Comparison of ENCODE assay signal across 1 cellular context in the genomic region with DNA sequence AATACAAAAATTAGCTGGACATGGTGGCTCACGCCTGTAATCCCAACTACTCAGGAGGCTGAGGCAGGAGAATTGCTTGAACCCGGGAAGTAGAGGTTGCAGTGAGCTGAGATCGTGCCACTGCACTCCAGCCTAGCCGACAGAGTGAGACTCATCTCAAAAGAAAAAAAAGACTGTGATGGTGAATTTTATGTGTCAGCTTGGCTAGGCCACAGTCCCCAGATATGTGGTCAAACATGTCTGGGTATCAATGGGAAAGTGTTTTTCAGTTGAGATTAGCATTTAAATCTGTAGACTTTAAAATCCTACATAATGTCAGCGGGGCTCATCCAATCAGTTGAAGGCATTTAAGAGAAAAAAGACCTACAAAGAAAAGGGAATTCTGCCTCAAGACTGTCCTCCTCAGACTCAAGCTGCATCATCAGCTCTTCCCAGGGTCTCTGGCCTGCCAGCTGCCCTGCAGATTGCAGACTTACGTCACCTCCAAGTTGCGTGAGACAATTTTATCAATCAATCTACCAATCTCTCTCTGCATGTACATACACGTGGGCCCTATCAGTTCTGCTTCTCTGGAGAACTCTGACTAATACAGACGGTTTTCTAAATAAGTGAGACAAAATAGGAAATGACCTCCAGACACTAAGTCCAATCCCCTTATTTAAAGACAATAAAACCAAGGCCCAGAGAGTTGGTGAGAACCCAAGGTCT.
TF ChIP-seq lines count a peak whose summit lies in the region.

No MANE protein-coding gene starts in this region.

TF ChIP-seq in K562, 482 proteins besides CTCF, POLR2A, EP300 and RAD21 (continued from another document and continues in another):
- TF ChIP-seq, protein P1, sequence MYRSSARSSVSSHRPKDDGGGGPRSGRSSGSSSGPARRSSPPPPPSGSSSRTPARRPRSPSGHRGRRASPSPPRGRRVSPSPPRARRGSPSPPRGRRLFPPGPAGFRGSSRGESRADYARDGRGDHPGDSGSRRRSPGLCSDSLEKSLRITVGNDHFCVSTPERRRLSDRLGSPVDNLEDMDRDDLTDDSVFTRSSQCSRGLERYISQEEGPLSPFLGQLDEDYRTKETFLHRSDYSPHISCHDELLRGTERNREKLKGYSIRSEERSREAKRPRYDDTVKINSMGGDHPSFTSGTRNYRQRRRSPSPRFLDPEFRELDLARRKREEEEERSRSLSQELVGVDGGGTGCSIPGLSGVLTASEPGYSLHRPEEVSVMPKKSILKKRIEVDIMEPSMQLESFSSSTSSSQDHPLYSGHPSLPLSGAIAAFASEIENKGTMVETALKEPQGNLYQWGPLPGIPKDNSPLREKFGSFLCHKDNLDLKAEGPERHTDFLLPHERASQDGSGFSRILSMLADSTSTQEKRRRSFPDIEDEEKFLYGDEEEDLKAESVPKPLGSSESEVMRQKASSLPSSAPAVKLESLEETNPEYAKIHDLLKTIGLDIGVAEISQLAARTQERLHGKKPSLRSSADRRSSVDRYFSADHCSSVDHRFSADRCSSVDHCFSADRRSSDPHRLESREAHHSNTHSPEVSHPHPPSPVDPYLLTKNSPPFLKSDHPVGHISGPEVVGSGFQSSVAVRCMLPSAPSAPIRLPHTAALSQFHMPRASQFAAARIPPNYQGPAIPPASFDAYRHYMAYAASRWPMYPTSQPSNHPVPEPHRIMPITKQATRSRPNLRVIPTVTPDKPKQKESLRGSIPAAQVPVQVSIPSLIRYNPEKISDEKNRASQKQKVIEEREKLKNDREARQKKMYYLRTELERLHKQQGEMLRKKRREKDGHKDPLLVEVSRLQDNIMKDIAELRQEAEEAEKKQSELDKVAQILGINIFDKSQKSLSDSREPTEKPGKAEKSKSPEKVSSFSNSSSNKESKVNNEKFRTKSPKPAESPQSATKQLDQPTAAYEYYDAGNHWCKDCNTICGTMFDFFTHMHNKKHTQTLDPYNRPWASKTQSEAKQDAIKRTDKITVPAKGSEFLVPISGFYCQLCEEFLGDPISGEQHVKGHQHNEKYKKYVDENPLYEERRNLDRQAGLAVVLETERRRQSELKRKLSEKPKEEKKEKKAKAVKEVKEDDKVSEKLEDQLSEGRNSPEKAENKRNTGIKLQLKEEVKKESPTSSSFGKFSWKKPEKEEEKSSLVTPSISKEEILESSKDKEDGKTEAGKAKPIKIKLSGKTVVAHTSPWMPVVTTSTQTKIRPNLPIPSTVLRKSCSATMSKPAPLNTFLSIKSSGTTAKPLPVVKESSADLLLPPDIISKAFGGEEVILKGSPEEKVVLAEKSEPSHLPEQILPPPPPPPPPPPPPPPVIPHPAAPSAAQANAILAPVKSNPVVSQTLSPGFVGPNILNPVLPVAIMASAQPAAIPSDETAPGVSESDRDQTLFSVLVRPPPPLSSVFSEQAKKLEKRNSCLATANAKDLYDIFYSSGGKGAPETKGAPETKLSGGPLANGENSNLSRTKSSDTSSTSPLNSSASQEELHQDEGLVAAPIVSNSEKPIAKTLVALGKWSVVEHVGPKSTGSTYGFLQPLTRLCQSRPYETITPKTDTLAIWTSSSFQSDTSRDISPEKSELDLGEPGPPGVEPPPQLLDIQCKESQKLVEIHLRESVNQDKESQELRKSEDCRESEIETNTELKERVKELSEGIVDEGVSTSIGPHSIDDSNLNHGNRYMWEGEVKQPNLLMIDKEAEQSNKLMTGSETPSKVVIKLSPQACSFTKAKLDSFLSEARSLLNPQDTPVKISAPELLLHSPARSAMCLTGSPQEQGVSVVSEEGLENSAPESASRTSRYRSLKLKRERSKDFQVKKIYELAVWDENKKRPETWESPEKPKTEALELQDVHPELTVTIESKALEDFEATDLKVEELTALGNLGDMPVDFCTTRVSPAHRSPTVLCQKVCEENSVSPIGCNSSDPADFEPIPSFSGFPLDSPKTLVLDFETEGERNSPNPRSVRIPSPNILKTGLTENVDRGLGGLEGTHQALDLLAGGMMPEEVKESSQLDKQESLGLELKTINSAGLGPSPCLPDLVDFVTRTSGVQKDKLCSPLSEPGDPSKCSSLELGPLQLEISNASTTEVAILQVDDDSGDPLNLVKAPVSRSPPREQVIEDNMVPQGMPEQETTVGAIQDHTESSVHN (IDR thresholded peaks at IDR 0.05; ENCODE audit: borderline replicate concordance in 1 of 2, low read depth in 1 of 2), result peak in 1 of 2 experiments; percentile 83; a peak in 2 of 4 replicates
- no peak for TF ChIP-seq ZNF311 (CRISPR knock-in tag; IDR thresholded peaks at IDR 0.05)
- TF ChIP-seq GATAD2A (IDR thresholded peaks at IDR 0.05), result no peak
- peak; percentile 68 for TF ChIP-seq BHLHE40 (IDR thresholded peaks at IDR 0.05; ENCODE audit: low read length)
- TF ChIP-seq, protein P2, sequence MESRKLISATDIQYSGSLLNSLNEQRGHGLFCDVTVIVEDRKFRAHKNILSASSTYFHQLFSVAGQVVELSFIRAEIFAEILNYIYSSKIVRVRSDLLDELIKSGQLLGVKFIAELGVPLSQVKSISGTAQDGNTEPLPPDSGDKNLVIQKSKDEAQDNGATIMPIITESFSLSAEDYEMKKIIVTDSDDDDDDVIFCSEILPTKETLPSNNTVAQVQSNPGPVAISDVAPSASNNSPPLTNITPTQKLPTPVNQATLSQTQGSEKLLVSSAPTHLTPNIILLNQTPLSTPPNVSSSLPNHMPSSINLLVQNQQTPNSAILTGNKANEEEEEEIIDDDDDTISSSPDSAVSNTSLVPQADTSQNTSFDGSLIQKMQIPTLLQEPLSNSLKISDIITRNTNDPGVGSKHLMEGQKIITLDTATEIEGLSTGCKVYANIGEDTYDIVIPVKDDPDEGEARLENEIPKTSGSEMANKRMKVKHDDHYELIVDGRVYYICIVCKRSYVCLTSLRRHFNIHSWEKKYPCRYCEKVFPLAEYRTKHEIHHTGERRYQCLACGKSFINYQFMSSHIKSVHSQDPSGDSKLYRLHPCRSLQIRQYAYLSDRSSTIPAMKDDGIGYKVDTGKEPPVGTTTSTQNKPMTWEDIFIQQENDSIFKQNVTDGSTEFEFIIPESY (CRISPR knock-in tag; IDR thresholded peaks at IDR 0.05), result peak; percentile 27; the same call in 1 of the 2 replicates
- TF ChIP-seq, protein P3, sequence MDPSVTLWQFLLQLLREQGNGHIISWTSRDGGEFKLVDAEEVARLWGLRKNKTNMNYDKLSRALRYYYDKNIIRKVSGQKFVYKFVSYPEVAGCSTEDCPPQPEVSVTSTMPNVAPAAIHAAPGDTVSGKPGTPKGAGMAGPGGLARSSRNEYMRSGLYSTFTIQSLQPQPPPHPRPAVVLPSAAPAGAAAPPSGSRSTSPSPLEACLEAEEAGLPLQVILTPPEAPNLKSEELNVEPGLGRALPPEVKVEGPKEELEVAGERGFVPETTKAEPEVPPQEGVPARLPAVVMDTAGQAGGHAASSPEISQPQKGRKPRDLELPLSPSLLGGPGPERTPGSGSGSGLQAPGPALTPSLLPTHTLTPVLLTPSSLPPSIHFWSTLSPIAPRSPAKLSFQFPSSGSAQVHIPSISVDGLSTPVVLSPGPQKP (CRISPR knock-in tag; IDR thresholded peaks at IDR 0.05), result no peak
- TF ChIP-seq FOXJ2 (tag; IDR thresholded peaks at IDR 0.05), result no peak
- TF ChIP-seq CCNT2 (IDR thresholded peaks at IDR 0.05; ENCODE audit: borderline replicate concordance, extremely low read depth, insufficient read length, low read depth, low read length), result peak; percentile 35
- peak; percentile 39; the same call in 1 of the 2 replicates for TF ChIP-seq STAT5A (IDR thresholded peaks at IDR 0.05; ENCODE audit: borderline replicate concordance, low read length)
- no peak for TF ChIP-seq THRAP3 (IDR thresholded peaks at IDR 0.05; ENCODE audit: borderline replicate concordance)
- TF ChIP-seq ETV5 (CRISPR knock-in tag; IDR thresholded peaks at IDR 0.05; ENCODE audit: low read depth), result no peak
- no peak for TF ChIP-seq ZNF77 (CRISPR knock-in tag; IDR thresholded peaks at IDR 0.05)
- TF ChIP-seq, protein P4, sequence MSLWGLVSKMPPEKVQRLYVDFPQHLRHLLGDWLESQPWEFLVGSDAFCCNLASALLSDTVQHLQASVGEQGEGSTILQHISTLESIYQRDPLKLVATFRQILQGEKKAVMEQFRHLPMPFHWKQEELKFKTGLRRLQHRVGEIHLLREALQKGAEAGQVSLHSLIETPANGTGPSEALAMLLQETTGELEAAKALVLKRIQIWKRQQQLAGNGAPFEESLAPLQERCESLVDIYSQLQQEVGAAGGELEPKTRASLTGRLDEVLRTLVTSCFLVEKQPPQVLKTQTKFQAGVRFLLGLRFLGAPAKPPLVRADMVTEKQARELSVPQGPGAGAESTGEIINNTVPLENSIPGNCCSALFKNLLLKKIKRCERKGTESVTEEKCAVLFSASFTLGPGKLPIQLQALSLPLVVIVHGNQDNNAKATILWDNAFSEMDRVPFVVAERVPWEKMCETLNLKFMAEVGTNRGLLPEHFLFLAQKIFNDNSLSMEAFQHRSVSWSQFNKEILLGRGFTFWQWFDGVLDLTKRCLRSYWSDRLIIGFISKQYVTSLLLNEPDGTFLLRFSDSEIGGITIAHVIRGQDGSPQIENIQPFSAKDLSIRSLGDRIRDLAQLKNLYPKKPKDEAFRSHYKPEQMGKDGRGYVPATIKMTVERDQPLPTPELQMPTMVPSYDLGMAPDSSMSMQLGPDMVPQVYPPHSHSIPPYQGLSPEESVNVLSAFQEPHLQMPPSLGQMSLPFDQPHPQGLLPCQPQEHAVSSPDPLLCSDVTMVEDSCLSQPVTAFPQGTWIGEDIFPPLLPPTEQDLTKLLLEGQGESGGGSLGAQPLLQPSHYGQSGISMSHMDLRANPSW (CRISPR knock-in tag; IDR thresholded peaks at IDR 0.05), result no peak
- TF ChIP-seq, protein P5, sequence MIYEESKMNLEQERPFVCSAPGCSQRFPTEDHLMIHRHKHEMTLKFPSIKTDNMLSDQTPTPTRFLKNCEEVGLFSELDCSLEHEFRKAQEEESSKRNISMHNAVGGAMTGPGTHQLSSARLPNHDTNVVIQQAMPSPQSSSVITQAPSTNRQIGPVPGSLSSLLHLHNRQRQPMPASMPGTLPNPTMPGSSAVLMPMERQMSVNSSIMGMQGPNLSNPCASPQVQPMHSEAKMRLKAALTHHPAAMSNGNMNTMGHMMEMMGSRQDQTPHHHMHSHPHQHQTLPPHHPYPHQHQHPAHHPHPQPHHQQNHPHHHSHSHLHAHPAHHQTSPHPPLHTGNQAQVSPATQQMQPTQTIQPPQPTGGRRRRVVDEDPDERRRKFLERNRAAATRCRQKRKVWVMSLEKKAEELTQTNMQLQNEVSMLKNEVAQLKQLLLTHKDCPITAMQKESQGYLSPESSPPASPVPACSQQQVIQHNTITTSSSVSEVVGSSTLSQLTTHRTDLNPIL (CRISPR knock-in tag; IDR thresholded peaks at IDR 0.05), result no peak
- TF ChIP-seq, protein P6, sequence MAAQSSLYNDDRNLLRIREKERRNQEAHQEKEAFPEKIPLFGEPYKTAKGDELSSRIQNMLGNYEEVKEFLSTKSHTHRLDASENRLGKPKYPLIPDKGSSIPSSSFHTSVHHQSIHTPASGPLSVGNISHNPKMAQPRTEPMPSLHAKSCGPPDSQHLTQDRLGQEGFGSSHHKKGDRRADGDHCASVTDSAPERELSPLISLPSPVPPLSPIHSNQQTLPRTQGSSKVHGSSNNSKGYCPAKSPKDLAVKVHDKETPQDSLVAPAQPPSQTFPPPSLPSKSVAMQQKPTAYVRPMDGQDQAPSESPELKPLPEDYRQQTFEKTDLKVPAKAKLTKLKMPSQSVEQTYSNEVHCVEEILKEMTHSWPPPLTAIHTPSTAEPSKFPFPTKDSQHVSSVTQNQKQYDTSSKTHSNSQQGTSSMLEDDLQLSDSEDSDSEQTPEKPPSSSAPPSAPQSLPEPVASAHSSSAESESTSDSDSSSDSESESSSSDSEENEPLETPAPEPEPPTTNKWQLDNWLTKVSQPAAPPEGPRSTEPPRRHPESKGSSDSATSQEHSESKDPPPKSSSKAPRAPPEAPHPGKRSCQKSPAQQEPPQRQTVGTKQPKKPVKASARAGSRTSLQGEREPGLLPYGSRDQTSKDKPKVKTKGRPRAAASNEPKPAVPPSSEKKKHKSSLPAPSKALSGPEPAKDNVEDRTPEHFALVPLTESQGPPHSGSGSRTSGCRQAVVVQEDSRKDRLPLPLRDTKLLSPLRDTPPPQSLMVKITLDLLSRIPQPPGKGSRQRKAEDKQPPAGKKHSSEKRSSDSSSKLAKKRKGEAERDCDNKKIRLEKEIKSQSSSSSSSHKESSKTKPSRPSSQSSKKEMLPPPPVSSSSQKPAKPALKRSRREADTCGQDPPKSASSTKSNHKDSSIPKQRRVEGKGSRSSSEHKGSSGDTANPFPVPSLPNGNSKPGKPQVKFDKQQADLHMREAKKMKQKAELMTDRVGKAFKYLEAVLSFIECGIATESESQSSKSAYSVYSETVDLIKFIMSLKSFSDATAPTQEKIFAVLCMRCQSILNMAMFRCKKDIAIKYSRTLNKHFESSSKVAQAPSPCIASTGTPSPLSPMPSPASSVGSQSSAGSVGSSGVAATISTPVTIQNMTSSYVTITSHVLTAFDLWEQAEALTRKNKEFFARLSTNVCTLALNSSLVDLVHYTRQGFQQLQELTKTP (IDR thresholded peaks at IDR 0.05; ENCODE audit: low read depth in 1 of 2, partially characterized antibody in 2 of 2), result no peak
- TF ChIP-seq, protein P7, sequence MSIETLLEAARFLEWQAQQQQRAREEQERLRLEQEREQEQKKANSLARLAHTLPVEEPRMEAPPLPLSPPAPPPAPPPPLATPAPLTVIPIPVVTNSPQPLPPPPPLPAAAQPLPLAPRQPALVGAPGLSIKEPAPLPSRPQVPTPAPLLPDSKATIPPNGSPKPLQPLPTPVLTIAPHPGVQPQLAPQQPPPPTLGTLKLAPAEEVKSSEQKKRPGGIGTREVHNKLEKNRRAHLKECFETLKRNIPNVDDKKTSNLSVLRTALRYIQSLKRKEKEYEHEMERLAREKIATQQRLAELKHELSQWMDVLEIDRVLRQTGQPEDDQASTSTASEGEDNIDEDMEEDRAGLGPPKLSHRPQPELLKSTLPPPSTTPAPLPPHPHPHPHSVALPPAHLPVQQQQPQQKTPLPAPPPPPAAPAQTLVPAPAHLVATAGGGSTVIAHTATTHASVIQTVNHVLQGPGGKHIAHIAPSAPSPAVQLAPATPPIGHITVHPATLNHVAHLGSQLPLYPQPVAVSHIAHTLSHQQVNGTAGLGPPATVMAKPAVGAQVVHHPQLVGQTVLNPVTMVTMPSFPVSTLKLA (conservative IDR thresholded peaks at IDR 0.05), result peak; percentile 44 to 66; a peak in 3 of 4 replicates
- no peak for TF ChIP-seq STAG1 (CRISPR knock-in tag; IDR thresholded peaks at IDR 0.05; ENCODE audit: borderline replicate concordance)
- TF ChIP-seq, protein P8, sequence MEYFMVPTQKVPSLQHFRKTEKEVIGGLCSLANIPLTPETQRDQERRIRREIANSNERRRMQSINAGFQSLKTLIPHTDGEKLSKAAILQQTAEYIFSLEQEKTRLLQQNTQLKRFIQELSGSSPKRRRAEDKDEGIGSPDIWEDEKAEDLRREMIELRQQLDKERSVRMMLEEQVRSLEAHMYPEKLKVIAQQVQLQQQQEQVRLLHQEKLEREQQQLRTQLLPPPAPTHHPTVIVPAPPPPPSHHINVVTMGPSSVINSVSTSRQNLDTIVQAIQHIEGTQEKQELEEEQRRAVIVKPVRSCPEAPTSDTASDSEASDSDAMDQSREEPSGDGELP (CRISPR knock-in tag; IDR thresholded peaks at IDR 0.05; ENCODE audit: borderline replicate concordance), result peak; percentile 62
- TF ChIP-seq ETS2 (tag; IDR thresholded peaks at IDR 0.05; ENCODE audit: borderline replicate concordance, poor library complexity, severe bottlenecking), result no peak
